In the genomic region with DNA sequence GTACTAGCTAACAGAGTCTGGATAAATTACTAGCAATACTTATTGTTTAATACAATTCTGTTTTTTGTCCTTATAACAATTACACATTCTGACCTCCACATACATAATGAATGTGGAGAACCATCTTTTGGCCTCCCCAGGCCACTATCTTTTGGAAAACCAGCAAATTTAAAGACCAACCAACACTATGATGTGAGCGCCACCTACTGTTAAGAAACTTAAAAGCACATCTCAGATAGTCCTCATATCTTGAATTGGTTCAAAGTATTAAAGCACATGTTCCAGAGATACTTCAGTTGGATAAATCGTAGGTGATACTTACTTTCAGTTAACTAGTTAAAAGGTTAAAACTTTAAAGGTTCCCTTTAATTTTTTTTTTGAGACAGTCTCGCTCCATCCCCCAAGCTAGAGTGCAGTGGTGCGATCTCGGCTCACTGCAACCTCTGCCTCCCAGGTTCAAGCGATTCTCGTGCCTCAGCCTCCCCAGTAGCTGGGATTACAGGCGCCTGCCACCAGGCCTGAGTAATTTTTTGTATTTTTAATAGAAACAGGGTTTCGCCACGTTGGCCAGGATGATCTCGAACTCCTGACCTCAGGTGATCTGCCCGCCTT, we compare ENCODE assay signal across 8 cellular contexts. TPM values are rescaled to one million over a fixed set of nuclear protein-coding genes. Genes with fewer than 3 reads are reported as not detected.
A peak's percentile ranks its signal among the peaks of the same experiment; 100 is the strongest.
DNase-seq lines count a peak whose midpoint lies in the region; ATAC-seq and TF ChIP-seq lines count a peak whose summit lies in the region.

No MANE protein-coding gene starts in this region.

- H3K4me3 Mint-ChIP-seq in natural killer cell (no peak overlapping the region), mesothelial cell of epicardium (no peak overlapping the region)
- H3K4me3 Mint-ChIP-seq in natural killer cell treated with Interleukin-12 subunit alpha and Interleukin-12 subunit beta and Interleukin-15 and Interleukin-18, amount 100 ng/mL, for 72 hours = no peak overlapping the region

- no peaks in the 10 kb centered on the region for H4K20me1 ChIP-seq in OCI-LY7 (ENCODE audit: insufficient read depth, low read length)

- no TSS peak for BruUV-seq in OCI-LY7 (replicated peaks; lab: Mats Ljungman, UMichigan)

- peaks cover 0 to 10% (median 0%) of the 10 kb centered on the region in 45 donors for H3K27me3 ChIP-seq in dorsolateral prefrontal cortex

- H3K27me3 Mint-ChIP-seq in natural killer cell (ENCODE audit: low read depth in 2 of 2) = no peaks in the 10 kb centered on the region
- H3K27me3 Mint-ChIP-seq in natural killer cell treated with Interleukin-12 subunit alpha and Interleukin-12 subunit beta and Interleukin-15 and Interleukin-18, amount 100 ng/mL, for 72 hours = peaks cover 0 to 2% of the 10 kb centered on the region in 2 donors
- H3K27me3 Mint-ChIP-seq in mesothelial cell of epicardium (ENCODE audit: low read depth) = peaks cover 6% of the 10 kb centered on the region

- POLR2A ChIA-PET in OCI-LY7 (lab: Charles Lee) = no interaction called here

- no peaks in the 10 kb centered on the region for H3K4me1 ChIP-seq in OCI-LY7 (ENCODE audit: insufficient read depth, low read length, poor library complexity, severe bottlenecking)

- no peak overlapping the region for H3K4me2 ChIP-seq in OCI-LY7 (ENCODE audit: low read length)

- H3K36me3 ChIP-seq in OCI-LY7 (ENCODE audit: insufficient read depth, low read length) = no peaks in the 10 kb centered on the region

- peak in 2 of 3 donors; percentile 44 to 55 for ATAC-seq in natural killer cell
- no peak for ATAC-seq in natural killer cell treated with Interleukin-12 subunit alpha and Interleukin-12 subunit beta and Interleukin-15 and Interleukin-18, amount 100 ng/mL, for 72 hours
- no peak for ATAC-seq in omental fat pad (ENCODE audit: low FRiP score)
- no peak for ATAC-seq in GM19455 (IDR thresholded peaks at IDR 0.05; ENCODE audit: unreplicated experiment)

- H3K79me2 ChIP-seq in OCI-LY7 (ENCODE audit: insufficient read depth, low read depth, low read length) = no peaks in the 10 kb centered on the region

- H3K27ac ChIP-seq in OCI-LY7 (ENCODE audit: low read depth, low read length, poor library complexity, severe bottlenecking) = no peak overlapping the region
- H3K27ac ChIP-seq in dorsolateral prefrontal cortex = no peak overlapping the region

- no peaks in the 10 kb centered on the region for H3K9me2 ChIP-seq in OCI-LY7 (ENCODE audit: insufficient read depth, low read length)

- intact Hi-C loops in natural killer cell (cut with micrococcal nuclease) (loop anchor here (1.0 to 5.0 kb wide), 2 partner anchors 232 to 325 kb away; no protein-coding TSS in a partner anchor), OCI-LY7 (cut with micrococcal nuclease; ENCODE audit: unreplicated experiment) (loop anchor here (1.0 to 10.0 kb wide), 3 partner anchors 113 to 337 kb away; no protein-coding TSS in a partner anchor), dorsolateral prefrontal cortex (cut with DNase I) (loop anchor here (1.0 to 2.0 kb wide), 2 partner anchors 232 to 233 kb away; no protein-coding TSS in a partner anchor)

- H3K4me1 Mint-ChIP-seq in natural killer cell = no peaks in the 10 kb centered on the region
- H3K4me1 Mint-ChIP-seq in natural killer cell treated with Interleukin-12 subunit alpha and Interleukin-12 subunit beta and Interleukin-15 and Interleukin-18, amount 100 ng/mL, for 72 hours (ENCODE audit: low read depth in 2 of 2) = no peaks in the 10 kb centered on the region
- H3K4me1 Mint-ChIP-seq in mesothelial cell of epicardium = peaks cover 7% of the 10 kb centered on the region

- CTCF ChIA-PET in OCI-LY7 (lab: Charles Lee; ENCODE audit: unreplicated experiment) = no interaction called here

- no peaks in the 10 kb centered on the region for H3K9me3 ChIP-seq in OCI-LY7 (ENCODE audit: low read length)

- H3K9me3 Mint-ChIP-seq in natural killer cell = no peaks in the 10 kb centered on the region
- no peaks in the 10 kb centered on the region for H3K9me3 Mint-ChIP-seq in natural killer cell treated with Interleukin-12 subunit alpha and Interleukin-12 subunit beta and Interleukin-15 and Interleukin-18, amount 100 ng/mL, for 72 hours
- no peaks in the 10 kb centered on the region for H3K9me3 Mint-ChIP-seq in mesothelial cell of epicardium

- no peaks in the 10 kb centered on the region for H3K36me3 Mint-ChIP-seq in natural killer cell
- H3K36me3 Mint-ChIP-seq in natural killer cell treated with Interleukin-12 subunit alpha and Interleukin-12 subunit beta and Interleukin-15 and Interleukin-18, amount 100 ng/mL, for 72 hours = no peaks in the 10 kb centered on the region
- H3K36me3 Mint-ChIP-seq in mesothelial cell of epicardium = no peaks in the 10 kb centered on the region

- DNase-seq in natural killer cell = no peak
- no peak for DNase-seq in natural killer cell treated with Interleukin-12 subunit alpha and Interleukin-12 subunit beta and Interleukin-15 and Interleukin-18, amount 100 ng/mL, for 72 hours (ENCODE audit: low spot score)
- DNase-seq in Jurkat, Clone E6-1 (ENCODE audit: low read depth, low spot score) = peak; percentile 63
- DNase-seq in OCI-LY7 (ENCODE audit: low spot score) = peak; percentile 61
- DNase-seq in dorsolateral prefrontal cortex = peak in 2 of 10 donors; percentile 14 to 21
- no peak for DNase-seq in mesothelial cell of epicardium (ENCODE audit: low spot score in 2 of 2, unreplicated experiment in 2 of 2)
- no peak for DNase-seq in omental fat pad (ENCODE audit: low spot score)

- H3K27ac Mint-ChIP-seq in natural killer cell = no peak overlapping the region
- H3K27ac Mint-ChIP-seq in natural killer cell treated with Interleukin-12 subunit alpha and Interleukin-12 subunit beta and Interleukin-15 and Interleukin-18, amount 100 ng/mL, for 72 hours = no peak overlapping the region
- no peak overlapping the region for H3K27ac Mint-ChIP-seq in mesothelial cell of epicardium

- TF ChIP-seq CTCF in natural killer cell (IDR thresholded peaks at IDR 0.05) = peak; percentile 87
- peak; percentile 93 for TF ChIP-seq CTCF in OCI-LY7 (conservative IDR thresholded peaks at IDR 0.05; ENCODE audit: low read length)
- peak in 55 of 56 donors; percentile 65 to 98 (median 88) for TF ChIP-seq CTCF in dorsolateral prefrontal cortex (IDR thresholded peaks at IDR 0.05 in 54 of 56, conservative IDR thresholded peaks at IDR 0.05 in 2 of 56; ENCODE audit: low read depth in 1 of 56, partially characterized antibody in 56 of 56)
- TF ChIP-seq CTCF in mesothelial cell of epicardium (IDR thresholded peaks at IDR 0.05; ENCODE audit: unreplicated experiment) = peak; percentile 89
- peak in 1 of 3 donors; percentile 16 for TF ChIP-seq CTCF in omental fat pad (IDR thresholded peaks at IDR 0.05)

- H2AFZ ChIP-seq in OCI-LY7 (ENCODE audit: low read length) = no peak overlapping the region

- H3K4me3 ChIP-seq in Jurkat, Clone E6-1 (ENCODE audit: low read length) = no peak overlapping the region
- H3K4me3 ChIP-seq in OCI-LY7 (ENCODE audit: low read depth, low read length, poor library complexity, severe bottlenecking) (no peak overlapping the region), dorsolateral prefrontal cortex (no peak overlapping the region)

RNA-seq across cellular contexts. Expression of a gene that starts 29.3 kb away (rescaled TPM):
- total RNA-seq in natural killer cell (10 to 100 TPM; 22.1 to 34.0 (median 26.8) TPM), OCI-LY7 (2022) (96.6 and 100 TPM in 2 replicates), dorsolateral prefrontal cortex (10 to 100 TPM; 14.0 to 24.9 (median 20.8) TPM), mesothelial cell of epicardium (24.4 to 25.1 TPM (median 24.8 TPM) in 3 replicates), omental fat pad (10 to 100 TPM; 15.1 to 26.2 (median 16.2) TPM)
- total RNA-seq in natural killer cell treated with Interleukin-12 subunit alpha and Interleukin-12 subunit beta and Interleukin-15 and Interleukin-18, amount 100 ng/mL, for 72 hours = 10 to 100 TPM; 44.5 to 57.6 TPM
- 75.2 TPM for polyA plus RNA-seq in Jurkat, Clone E6-1 (2012; ENCODE audit: insufficient read depth, insufficient read length)
- 69.6 and 82.7 TPM in 2 replicates for total RNA-seq in OCI-LY7 (2014; rRNA removed; shearing (Covaris generic))

Comparison
In these comparisons a context has a peak if more than half of its experiments do, and no peak if none do; other contexts are left out.
1. ATAC-seq: peak in natural killer cell (2 of 3); none in natural killer cell treated with Interleukin-12 subunit alpha and Interleukin-12 subunit beta and Interleukin-15 and Interleukin-18, amount 100 ng/mL, for 72 hours (0 of 2), omental fat pad (single experiment) and GM19455 (single experiment).
2. DNase-seq: peak in Jurkat, Clone E6-1 (single experiment) and OCI-LY7 (single experiment); none in natural killer cell (single experiment), natural killer cell treated with Interleukin-12 subunit alpha and Interleukin-12 subunit beta and Interleukin-15 and Interleukin-18, amount 100 ng/mL, for 72 hours (single experiment), mesothelial cell of epicardium (0 of 2) and omental fat pad (single experiment).